In the genomic region with DNA sequence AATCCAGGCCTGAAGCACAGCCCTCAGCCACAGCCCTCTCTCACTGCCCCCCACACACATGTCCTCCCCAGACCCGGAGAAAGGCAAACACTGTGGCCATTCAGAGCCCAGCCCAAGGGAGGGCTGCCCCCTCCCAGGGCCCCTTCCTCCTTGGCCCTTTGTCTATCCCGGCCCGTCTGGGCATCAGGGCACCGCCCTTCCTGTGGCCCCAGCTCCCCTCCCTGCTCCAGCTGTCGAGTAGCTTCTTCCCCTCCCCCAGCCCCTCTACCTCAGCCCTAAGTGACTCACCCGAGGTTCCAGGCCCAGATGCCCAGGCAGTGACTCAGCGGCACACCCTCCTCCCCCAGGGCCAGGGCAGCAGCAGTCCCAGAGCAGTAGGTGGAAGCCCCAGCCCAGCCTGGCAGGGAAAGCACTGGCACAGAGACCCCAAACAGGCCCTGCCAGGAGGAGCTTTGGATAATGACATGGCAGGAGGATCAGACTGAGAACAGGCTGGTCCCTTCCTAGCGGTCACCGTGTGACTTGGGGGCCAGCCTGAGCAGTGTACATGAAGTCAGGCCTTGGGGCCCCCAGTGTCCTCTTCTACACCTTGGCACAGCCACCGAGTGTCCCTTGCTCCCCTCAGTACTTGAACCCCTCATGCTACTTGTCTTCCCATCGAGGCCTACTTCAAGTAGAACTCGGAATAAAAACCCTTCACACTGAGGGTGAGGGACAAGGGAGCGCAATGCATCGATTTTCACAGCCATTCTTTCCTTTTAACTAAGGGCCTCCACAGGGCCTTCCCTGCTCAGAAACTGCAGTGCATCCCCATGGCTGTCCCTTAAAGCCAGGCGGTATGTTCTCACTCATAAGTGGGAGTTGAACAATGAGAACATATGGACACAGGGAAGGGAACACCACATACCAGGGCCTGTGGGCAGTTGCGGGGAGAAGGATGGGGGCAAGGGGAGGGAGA, we compare ENCODE assay signal across 8 cellular contexts. TPM values are rescaled to one million over a fixed set of nuclear protein-coding genes. Genes with fewer than 3 reads are reported as not detected.
DNase-seq lines count a peak whose midpoint lies in the region; ATAC-seq and TF ChIP-seq lines count a peak whose summit lies in the region.

No MANE protein-coding gene starts in this region.

- no peaks in the 10 kb centered on the region for H3K27me3 Mint-ChIP-seq in chondrocyte (ENCODE audit: low read depth)

- H3K36me3 Mint-ChIP-seq in chondrocyte (ENCODE audit: low read depth): no peaks in the 10 kb centered on the region

- no peaks in the 10 kb centered on the region for H3K9me3 Mint-ChIP-seq in chondrocyte (ENCODE audit: low read depth)

- H3K27ac Mint-ChIP-seq in chondrocyte (ENCODE audit: unreplicated experiment): peak overlapping the region; percentile 100

- peak overlapping the region; percentile 55 for H3K4me3 ChIP-seq in ACC112 (ENCODE audit: low read depth, low read length)

- H3K4me1 Mint-ChIP-seq in chondrocyte (ENCODE audit: low read depth): peaks cover 53% of the 10 kb centered on the region

- peak; percentile 98 for DNase-seq in NCI-H226
- DNase-seq in activated CD4-positive, alpha-beta T cell treated with anti-CD3 and anti-CD28 coated beads for 48 hours: peak; percentile 93
- DNase-seq in chondrocyte (ENCODE audit: low spot score): peak; percentile 98
- DNase-seq in left kidney (ENCODE audit: low read depth, low spot score): peak; percentile 85
- DNase-seq in stimulated activated CD4-positive, alpha-beta T cell treated with anti-CD3 and anti-CD28 coated beads, Interleukin-1b, Interleukin-23, amount 100 ng/mL, for 48 hours: peak; percentile 94

- H3K79me2 ChIP-seq in ACC112 (ENCODE audit: control insufficient read depth, insufficient read depth, low read length, unreplicated experiment): peaks cover 3% of the 10 kb centered on the region

- peaks cover 53% of the 10 kb centered on the region for H3K4me1 ChIP-seq in ACC112 (ENCODE audit: control insufficient read depth, insufficient read depth, low read length, unreplicated experiment)

- H2AFZ ChIP-seq in ACC112 (ENCODE audit: low read length, unreplicated experiment): no peak overlapping the region

- no peaks in the 10 kb centered on the region for H3K36me3 ChIP-seq in ACC112 (ENCODE audit: insufficient read depth, low read length)

- H3K27ac ChIP-seq in ACC112 (ENCODE audit: low read depth, low read length): peak overlapping the region; percentile 100

- ATAC-seq in GM21367 (IDR thresholded peaks at IDR 0.05; ENCODE audit: unreplicated experiment) (peak; percentile 38), GM21723 (IDR thresholded peaks at IDR 0.05; ENCODE audit: unreplicated experiment) (no peak)

- H3K27me3 ChIP-seq in ACC112 (ENCODE audit: insufficient read depth, low read length): no peaks in the 10 kb centered on the region

- H3K4me3 Mint-ChIP-seq in chondrocyte (ENCODE audit: unreplicated experiment): no peak overlapping the region

- peak; percentile 21 for TF ChIP-seq CTCF in chondrocyte (IDR thresholded peaks at IDR 0.05)

RNA-seq across cellular contexts. Expression of a gene that starts 1.0 kb away (rescaled TPM):
- total RNA-seq in chondrocyte: 15.4 to 22.2 TPM (median 18.9 TPM) in 3 replicates

RNA-seq across cellular contexts. Expression of a gene that starts 17.6 kb away (rescaled TPM):
- total RNA-seq in chondrocyte: 6.5 to 10.8 TPM (median 8.7 TPM) in 3 replicates

RNA-seq across cellular contexts. Expression of a gene that starts 21.1 kb away (rescaled TPM):
- 331 to 404 TPM (median 388 TPM) in 3 replicates for total RNA-seq in chondrocyte

RNA-seq across cellular contexts. Expression of a gene that starts 26.0 kb away (rescaled TPM):
- 0.47 to 0.94 TPM in 2 of 3 replicates, not detected in the other for total RNA-seq in chondrocyte

RNA-seq across cellular contexts. Expression of a gene that starts 30.9 kb away (rescaled TPM):
- 1.4 to 12.1 TPM (median 10.9 TPM) in 3 replicates for total RNA-seq in chondrocyte
